Comparison of ENCODE assay signal across 21 cellular contexts in the genomic region with DNA sequence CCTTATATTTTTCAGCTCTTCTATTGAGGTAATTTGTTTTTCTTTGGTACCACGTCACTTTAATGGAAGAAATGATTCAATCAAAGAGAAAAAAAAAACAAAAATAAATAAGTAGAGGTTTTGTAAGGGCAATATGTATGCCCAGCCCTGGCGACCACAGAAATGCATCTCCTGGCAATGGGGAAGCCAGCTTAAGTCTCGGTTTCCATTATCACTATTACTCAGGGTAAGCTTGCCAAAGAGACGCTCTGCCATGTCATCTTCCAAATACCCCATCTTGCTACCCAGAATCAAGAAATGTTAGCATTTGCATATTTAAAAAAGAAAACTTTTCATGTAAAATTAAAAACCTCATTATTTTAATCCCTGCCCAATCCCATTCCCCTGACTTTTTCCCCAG.
"Had no signal": no experiment of that assay in that cellular context is flagged by ENCODE, and none has a peak within 500 bp of the region (broad histone marks: within the 10 kb centered on the region; RNA-seq: fewer than 3 reads in every experiment).

No MANE protein-coding gene starts in this region.

- H3K27ac Mint-ChIP-seq: mesothelial cell of epicardium; natural killer cell treated with Interleukin-12 subunit alpha and Interleukin-12 subunit beta and Interleukin-15 and Interleukin-18, amount 100 ng/mL, for 72 hours; progenitor cell of endocrine pancreas; stimulated activated naive CD8-positive, alpha-beta T cell treated with anti-CD3 and anti-CD28 coated beads, Interleukin-15, Interleukin-2, amounts not matched to agents 100 ng/mL and 50 ng/mL, for 24 hours; type B pancreatic cell had no signal

- ATAC-seq: natural killer cell treated with Interleukin-12 subunit alpha and Interleukin-12 subunit beta and Interleukin-15 and Interleukin-18, amount 100 ng/mL, for 72 hours; right lobe of liver had no signal

- H3K27me3 ChIP-seq: ovary, right atrium auricular region, suprapubic skin, tibial nerve had no signal

- H3K36me3 Mint-ChIP-seq: mesothelial cell of epicardium, naive B cell, type B pancreatic cell had no signal

- H3K27ac ChIP-seq: left ventricle myocardium inferior, ovary, right atrium auricular region, right lobe of liver, suprapubic skin, thoracic aorta, tibial nerve, uterus had no signal

- H3K4me1 Mint-ChIP-seq: mesothelial cell of epicardium, naive B cell had no signal

- DNase-seq: islet precursor cell; left ventricle myocardium inferior; mesendoderm; naive B cell; ovary; right lobe of liver; stimulated activated CD4-positive, alpha-beta T cell treated with anti-CD3 and anti-CD28 coated beads, Interleukin-1b, Interleukin-23, amount 100 ng/mL, for 48 hours; stimulated activated CD4-positive, alpha-beta T cell treated with anti-CD3 and anti-CD28 coated beads, Interleukin-4, amount 100 ng/mL, for 1 hour; stimulated activated naive CD4-positive, alpha-beta T cell; uterus had no signal

- H3K9me3 Mint-ChIP-seq: stimulated activated naive CD8-positive, alpha-beta T cell treated with anti-CD3 and anti-CD28 coated beads, Interleukin-15, Interleukin-2, amounts not matched to agents 100 ng/mL and 50 ng/mL, for 24 hours; type B pancreatic cell had no signal

- H3K9me3 ChIP-seq: ovary, right atrium auricular region, right lobe of liver, suprapubic skin, thoracic aorta, tibial nerve, uterus had no signal

- H3K4me3 ChIP-seq: left ventricle myocardium inferior, lung, ovary, right atrium auricular region, right lobe of liver, smooth muscle cell, suprapubic skin, thoracic aorta, tibial nerve, uterus had no signal

- H3K4me3 Mint-ChIP-seq: mesothelial cell of epicardium; naive B cell; natural killer cell treated with Interleukin-12 subunit alpha and Interleukin-12 subunit beta and Interleukin-15 and Interleukin-18, amount 100 ng/mL, for 72 hours; stimulated activated naive CD8-positive, alpha-beta T cell treated with anti-CD3 and anti-CD28 coated beads, Interleukin-15, Interleukin-2, amounts not matched to agents 100 ng/mL and 50 ng/mL, for 24 hours; type B pancreatic cell had no signal

- H3K36me3 ChIP-seq: left ventricle myocardium inferior, ovary, right atrium auricular region, right lobe of liver, suprapubic skin, thoracic aorta, tibial nerve, uterus had no signal

- H3K27me3 Mint-ChIP-seq: natural killer cell treated with Interleukin-12 subunit alpha and Interleukin-12 subunit beta and Interleukin-15 and Interleukin-18, amount 100 ng/mL, for 72 hours; progenitor cell of endocrine pancreas; stimulated activated naive CD8-positive, alpha-beta T cell treated with anti-CD3 and anti-CD28 coated beads, Interleukin-15, Interleukin-2, amounts not matched to agents 100 ng/mL and 50 ng/mL, for 24 hours; type B pancreatic cell had no signal

- H3K4me1 ChIP-seq: left ventricle myocardium inferior, right atrium auricular region, right lobe of liver, suprapubic skin, tibial nerve, uterus had no signal
